In the genomic region with DNA sequence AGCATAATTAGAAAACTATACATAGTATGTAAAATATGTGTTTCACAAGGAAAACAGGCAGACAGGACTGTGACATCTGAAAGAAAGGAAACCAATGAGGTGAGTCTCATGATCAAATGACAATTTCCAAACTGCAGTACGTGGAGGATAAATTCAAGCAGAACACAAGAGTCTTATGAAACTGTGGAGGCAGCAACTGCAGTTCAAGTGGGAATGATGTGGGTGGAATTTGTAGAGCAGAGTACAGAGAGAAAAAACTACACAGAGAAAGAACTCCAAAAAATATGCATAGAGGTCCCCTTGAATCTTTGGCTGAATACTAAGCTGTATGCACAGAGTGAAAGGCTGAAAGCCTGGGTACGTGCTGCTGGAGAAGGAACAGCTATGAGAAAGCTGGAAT, we compare ENCODE assay signal across 33 cellular contexts. TPM values are rescaled to one million over a fixed set of nuclear protein-coding genes. Genes with fewer than 3 reads are reported as not detected.
"Had no signal": no experiment of that assay in that cellular context is flagged by ENCODE, and none has a peak within 500 bp of the region (broad histone marks: within the 10 kb centered on the region; RNA-seq: fewer than 3 reads in every experiment).

No MANE protein-coding gene starts in this region.

- H3K36me3 ChIP-seq: esophagus squamous epithelium, gastroesophageal sphincter, WERI-Rb-1 had no signal

- H3K9me3 Mint-ChIP-seq: activated T-helper 17 cell treated with anti-CD3 and anti-CD28 coated beads, Interleukin-2, amount 50 U/mL, for 72 hours; effector memory CD8-positive, alpha-beta T cell; T-helper 1 cell treated with Interleukin-12 subunit alpha and Interleukin-12 subunit beta and Interleukin-4 antibody, amounts not matched to agents 30 μg/mL and 1 μg/mL, for 36 hours had no signal

- H3K27me3 ChIP-seq: body of pancreas had no signal

- H3K4me3 Mint-ChIP-seq: activated B cell treated with CpG ODN at 0.5 μM for 24 hours; activated CD8-positive, alpha-beta T cell treated with anti-CD3 and anti-CD28 coated beads for 36 hours; activated naive CD8-positive, alpha-beta T cell; activated T-cell treated with anti-CD3 and anti-CD28 coated beads, Interleukin-2, amount 50 U/mL, for 4 hours; activated T-helper 17 cell treated with anti-CD3 and anti-CD28 coated beads, Interleukin-2, amount 50 U/mL, for 72 hours; effector memory CD8-positive, alpha-beta T cell; T-helper 1 cell treated with Interleukin-12 subunit alpha and Interleukin-12 subunit beta and Interleukin-4 antibody, amounts not matched to agents 30 μg/mL and 1 μg/mL, for 36 hours had no signal

- H3K4me1 Mint-ChIP-seq: activated T-helper 17 cell treated with anti-CD3 and anti-CD28 coated beads, Interleukin-2, amount 50 U/mL, for 72 hours had no signal

- H3K4me3 ChIP-seq: body of pancreas, esophagus squamous epithelium, gastroesophageal sphincter had no signal

- ATAC-seq: activated CD4-positive, CD25-positive, alpha-beta regulatory T cell treated with anti-CD3 and anti-CD28 coated beads, Interleukin-2, amount 50 U/mL, for 24 hours; activated CD8-positive, alpha-beta T cell treated with anti-CD3 and anti-CD28 coated beads for 36 hours; activated T-cell treated with anti-CD3 and anti-CD28 coated beads, Interleukin-2, amount 50 U/mL, for 4 hours; activated T-helper 17 cell treated with anti-CD3 and anti-CD28 coated beads, Interleukin-2, amount 50 U/mL, for 72 hours; body of pancreas; effector memory CD8-positive, alpha-beta T cell; gastroesophageal sphincter had no signal

- H3K36me3 Mint-ChIP-seq: activated naive CD8-positive, alpha-beta T cell had no signal

- H3K4me1 ChIP-seq: body of pancreas, esophagus squamous epithelium, gastroesophageal sphincter had no signal

- DNase-seq: activated B cell treated with CpG ODN at 0.5 μM for 24 hours; activated CD4-positive, alpha-beta T cell treated with anti-CD3 and anti-CD28 coated beads for 48 hours; activated CD4-positive, alpha-beta T cell treated with anti-CD3 and anti-CD28 coated beads, Interleukin-2, amount 50 U/mL, for 1 hour; activated CD4-positive, alpha-beta T cell treated with anti-CD3 and anti-CD28 coated beads, Interleukin-2, amount 50 U/mL, for 48 hours; activated CD8-positive, alpha-beta memory T cell treated with anti-CD3 and anti-CD28 coated beads for 24 hours; activated CD8-positive, alpha-beta T cell treated with anti-CD3 and anti-CD28 coated beads for 36 hours; activated effector memory CD4-positive, alpha-beta T cell treated with Interleukin-2 at 50 U/mL for 16 hours; activated gamma-delta T cell treated with Interleukin-2 at 50 U/mL for 16 hours; activated naive CD4-positive, alpha-beta T cell treated with anti-CD3 and anti-CD28 coated beads, Interleukin-2, amount 50 U/mL, for 16 hours; activated naive CD4-positive, alpha-beta T cell treated with Interleukin-2 at 50 U/mL for 16 hours; activated T-cell treated with anti-CD3 and anti-CD28 coated beads, Interleukin-2, amount 50 U/mL, for 4 hours; amniotic stem cell; body of pancreas; cortex of kidney; dermis blood vessel endothelial cell; effector CD4-positive, alpha-beta T cell; effector memory CD8-positive, alpha-beta T cell; erythroblast; esophagus squamous epithelium; foreskin melanocyte; T1000; WERI-Rb-1 had no signal

- H3K27me3 Mint-ChIP-seq: activated B cell treated with CpG ODN at 0.5 μM for 24 hours had no signal

- H3K27ac Mint-ChIP-seq: activated B cell treated with CpG ODN at 0.5 μM for 24 hours; activated CD8-positive, alpha-beta T cell treated with anti-CD3 and anti-CD28 coated beads for 36 hours; activated naive CD8-positive, alpha-beta T cell; activated T-helper 17 cell treated with anti-CD3 and anti-CD28 coated beads, Interleukin-2, amount 50 U/mL, for 72 hours; effector memory CD8-positive, alpha-beta T cell; T-helper 1 cell treated with Interleukin-12 subunit alpha and Interleukin-12 subunit beta and Interleukin-4 antibody, amounts not matched to agents 30 μg/mL and 1 μg/mL, for 36 hours had no signal

- H3K9me3 ChIP-seq: body of pancreas had no signal

- H3K27ac ChIP-seq: body of pancreas, esophagus squamous epithelium, gastroesophageal sphincter, WERI-Rb-1 had no signal

RNA-seq across cellular contexts. Expression of gene SIGLEC6, which starts 9.7 kb away (rescaled TPM):
- total RNA-seq: activated CD8-positive, alpha-beta T cell treated with anti-CD3 and anti-CD28 coated beads for 36 hours; activated T-helper 17 cell treated with anti-CD3 and anti-CD28 coated beads, Interleukin-2, amount 50 U/mL, for 72 hours; chondrocyte; dermis blood vessel endothelial cell; fibroblast of lung; fibroblast of villous mesenchyme; glomerular endothelial cell had no signal
- polyA plus RNA-seq: fibroblast of lung had no signal

RNA-seq across cellular contexts. Expression of gene SIGLEC12, which starts 20.2 kb away (rescaled TPM):
- total RNA-seq: activated B cell treated with CpG ODN at 0.5 μM for 24 hours, body of pancreas, chondrocyte, dermis blood vessel endothelial cell, fibroblast of lung, fibroblast of villous mesenchyme, glomerular endothelial cell had no signal
- polyA plus RNA-seq: fibroblast of lung had no signal

RNA-seq across cellular contexts. Expression of gene CEACAM18, which starts 43.5 kb away (rescaled TPM):
- total RNA-seq: activated B cell treated with CpG ODN at 0.5 μM for 24 hours; activated CD8-positive, alpha-beta T cell treated with anti-CD3 and anti-CD28 coated beads for 36 hours; activated T-cell treated with anti-CD3 and anti-CD28 coated beads, Interleukin-2, amount 50 U/mL, for 4 hours; activated T-helper 17 cell treated with anti-CD3 and anti-CD28 coated beads, Interleukin-2, amount 50 U/mL, for 72 hours; body of pancreas; chondrocyte; dermis blood vessel endothelial cell; esophagus squamous epithelium; fibroblast of lung; fibroblast of villous mesenchyme; gastroesophageal sphincter; glomerular endothelial cell; T-helper 2 cell treated with Interferon-gamma antibody and Interleukin-4, amounts not matched to agents 100 ng/mL and 5 ng/mL, for 36 hours had no signal
- polyA plus RNA-seq: adipose tissue, fibroblast of lung had no signal
